ENCODE assay signal across 16 cellular contexts in genomic region chr15:63339836-63340235, GRCh38. TPM values are rescaled to one million over a fixed set of nuclear protein-coding genes. Genes with fewer than 3 reads are reported as not detected.
DNase-seq lines count a peak whose midpoint lies in the region; ATAC-seq and TF ChIP-seq lines count a peak whose summit lies in the region.
"Had no signal": no experiment of that assay in that cellular context is flagged by ENCODE, and none has a peak within 500 bp of the region (broad histone marks: within the 10 kb centered on the region; RNA-seq: fewer than 3 reads in every experiment).

No MANE protein-coding gene starts in this region.

- no peaks in the 10 kb centered on the region for H3K36me3 Mint-ChIP-seq in WTC11
- no peaks in the 10 kb centered on the region for H3K36me3 Mint-ChIP-seq in glutamatergic neuron (ENCODE audit: unreplicated experiment)
- H3K36me3 Mint-ChIP-seq: CD4-positive, CD25-positive, alpha-beta regulatory T cell had no signal

- peak overlapping the region; percentile 44 for H3K4me3 Mint-ChIP-seq in WTC11
- no peak overlapping the region for H3K4me3 Mint-ChIP-seq in glutamatergic neuron (ENCODE audit: unreplicated experiment)

- CTCF ChIA-PET in WTC11 (lab: Charles Lee): interaction anchor here (0.6 to 2.7 kb wide), 8 partner anchors 8 to 606 kb away, joined by 3 to 9 read pairs (median 4); partner anchors contain the start of gene USP3

- no peaks in the 10 kb centered on the region for H3K36me3 ChIP-seq in HUES48 (ENCODE audit: control insufficient read depth, insufficient read depth, low read length)
- no peaks in the 10 kb centered on the region for H3K36me3 ChIP-seq in iPS-20b (ENCODE audit: insufficient read depth, low read depth, low read length)
- H3K36me3 ChIP-seq: BE2C, HAP-1 had no signal

- H3K4me3 ChIP-seq in HUES48 (ENCODE audit: low read depth, low read length) (peak overlapping the region; percentile 39), iPS-20b (ENCODE audit: low read length) (peak overlapping the region; percentile 41; the same call in 1 of the 2 replicates)
- H3K4me3 ChIP-seq: GM23248, HAP-1, K562 had no signal

- no peaks in the 10 kb centered on the region for H3K9me3 ChIP-seq in HUES48 (ENCODE audit: control insufficient read depth, insufficient read depth, low read length)
- H3K9me3 ChIP-seq in iPS-20b (ENCODE audit: insufficient read depth, low read depth, low read length): no peaks in the 10 kb centered on the region
- H3K9me3 ChIP-seq: BE2C, Caco-2, HAP-1 had no signal

- no peak for TF ChIP-seq CTCF in WTC11 (IDR thresholded peaks at IDR 0.05)
- no peak for TF ChIP-seq CTCF in glutamatergic neuron (IDR thresholded peaks at IDR 0.05; ENCODE audit: partially characterized antibody, unreplicated experiment)

- intact Hi-C loops in Right ventricle myocardium inferior (cut with DNase I): no loop called here

- POLR2A ChIA-PET in WTC11 (lab: Charles Lee): interaction anchor here (0.6 to 0.8 kb wide), 3 partner anchors 27 to 63 kb away, joined by 3 to 10 read pairs (median 3); no protein-coding TSS in a partner anchor

- ATAC-seq in WTC11 (peak; percentile 37), HG02970 (IDR thresholded peaks at IDR 0.05; ENCODE audit: low FRiP score, unreplicated experiment) (no peak), Right ventricle myocardium inferior (no peak)
- ATAC-seq: K562 had no signal

- H3K4me1 ChIP-seq in HUES48 (ENCODE audit: control insufficient read depth, insufficient read depth, low read length) (peaks cover 29% of the 10 kb centered on the region), iPS-20b (ENCODE audit: insufficient read depth, low read length) (peaks cover 25% of the 10 kb centered on the region)
- H3K4me1 ChIP-seq: Caco-2, HAP-1 had no signal

- H3K27me3 Mint-ChIP-seq in WTC11 (ENCODE audit: low read depth) (no peaks in the 10 kb centered on the region; the same call in 1 of the 2 replicates), glutamatergic neuron (ENCODE audit: unreplicated experiment) (no peaks in the 10 kb centered on the region)

- DNase-seq in WTC11 (ENCODE audit: low spot score): no peak
- no peak for DNase-seq in glutamatergic neuron
- DNase-seq in NCI-H1694 (lab: John Stamatoyannopoulos, UW): no peak
- DNase-seq in inferior parietal cortex (ENCODE audit: extremely low spot score): no peak
- DNase-seq in Right ventricle myocardium inferior (ENCODE audit: missing footprints): no peak
- DNase-seq: ACHN; BE2C; C1 segment of cervical spinal cord; CD4-positive, CD25-positive, alpha-beta regulatory T cell had no signal

- H3K4me1 Mint-ChIP-seq in WTC11 (peaks cover 54% of the 10 kb centered on the region), glutamatergic neuron (ENCODE audit: low read depth, unreplicated experiment) (peaks cover 7% of the 10 kb centered on the region)

- H3K27ac Mint-ChIP-seq in WTC11: peak overlapping the region; percentile 77
- H3K27ac Mint-ChIP-seq in glutamatergic neuron (ENCODE audit: unreplicated experiment): peak overlapping the region; percentile 39
- H3K27ac Mint-ChIP-seq: CD4-positive, CD25-positive, alpha-beta regulatory T cell had no signal

- H3K27ac ChIP-seq in HUES48 (ENCODE audit: low read depth, low read length): peak overlapping the region; percentile 49
- peak overlapping the region; percentile 40 for H3K27ac ChIP-seq in iPS-20b (ENCODE audit: low read length)
- H3K27ac ChIP-seq: GM23248 had no signal

- H3K9ac ChIP-seq in HUES48 (ENCODE audit: low read depth, low read length) (no peak overlapping the region), iPS-20b (ENCODE audit: low read depth, low read length) (no peak overlapping the region)
- H3K9ac ChIP-seq: GM23248 had no signal

- H3K9me3 Mint-ChIP-seq in WTC11 (no peaks in the 10 kb centered on the region), glutamatergic neuron (ENCODE audit: unreplicated experiment) (no peaks in the 10 kb centered on the region)
- H3K9me3 Mint-ChIP-seq: CD4-positive, CD25-positive, alpha-beta regulatory T cell had no signal

- H3K27me3 ChIP-seq in HUES48 (ENCODE audit: control insufficient read depth, insufficient read depth, low read length): no peaks in the 10 kb centered on the region
- no peaks in the 10 kb centered on the region; the same call in 1 of the 2 replicates for H3K27me3 ChIP-seq in iPS-20b (ENCODE audit: insufficient read depth, low read length)

TF ChIP-seq in WTC11, 78 proteins besides CTCF, POLR2A, EP300 and RAD21:
- TF ChIP-seq CREM (CRISPR knock-in tag; IDR thresholded peaks at IDR 0.05): no peak
- TF ChIP-seq ESRRA (CRISPR knock-in tag; IDR thresholded peaks at IDR 0.05; ENCODE audit: borderline replicate concordance): no peak
- no peak for TF ChIP-seq NR2C2 (CRISPR knock-in tag; IDR thresholded peaks at IDR 0.05)
- no peak for TF ChIP-seq FOXP1 (CRISPR knock-in tag; IDR thresholded peaks at IDR 0.05; ENCODE audit: borderline replicate concordance)
- no peak for TF ChIP-seq CREB1 (CRISPR knock-in tag; IDR thresholded peaks at IDR 0.05)

RNA-seq across cellular contexts. Expression of gene CA12, which starts 41.8 kb away (rescaled TPM):
- total RNA-seq in WTC11 (2021) (2.8 to 3.3 TPM (median 2.8 TPM) in 3 replicates), glutamatergic neuron (ENCODE audit: unreplicated experiment) (not detected), Right ventricle myocardium inferior (0.65 TPM)
- total RNA-seq: CD4-positive, CD25-positive, alpha-beta regulatory T cell had no signal
